8 cellular contexts compared by ENCODE assay signal in genomic region chr15:70447927-70448698, GRCh38.
A peak's percentile ranks its signal among the peaks of the same experiment; 100 is the strongest.
DNase-seq lines count a peak whose midpoint lies in the region; ATAC-seq lines count a peak whose summit lies in the region.

No MANE protein-coding gene starts in this region.

- H3K4me1 ChIP-seq in Karpas-422 (ENCODE audit: low read length): peaks cover 2% of the 10 kb centered on the region; the same call in 1 of the 2 replicates

- ATAC-seq in GM21528 (IDR thresholded peaks at IDR 0.05; ENCODE audit: low FRiP score, unreplicated experiment): no peak
- no peak for ATAC-seq in GM21737 (IDR thresholded peaks at IDR 0.05; ENCODE audit: unreplicated experiment)

- DNase-seq in NCI-H1105 treated with DMSO at 0.1 percent for 48 hours (lab: John Stamatoyannopoulos, UW) (peak; percentile 91), cardiac septum (ENCODE audit: low spot score) (peak; percentile 80), Karpas-422 (no peak), DMS53 (lab: John Stamatoyannopoulos, UW) (no peak)
- peak; percentile 48 for DNase-seq in activated CD4-positive, alpha-beta T cell treated with anti-CD3 and anti-CD28 coated beads for 48 hours
- DNase-seq in stimulated activated CD8-positive, alpha-beta memory T cell treated with anti-CD3 and anti-CD28 coated beads, Interleukin-7, amount 100 ng/mL, for 24 hours (ENCODE audit: low read depth): peak; percentile 22

- H3K27ac ChIP-seq in Karpas-422 (ENCODE audit: low read length): no peak overlapping the region

- no peak overlapping the region for H3K4me3 ChIP-seq in Karpas-422 (ENCODE audit: low read length)

- H3K36me3 ChIP-seq in Karpas-422 (ENCODE audit: insufficient read depth, low read length): no peaks in the 10 kb centered on the region

- no peak overlapping the region for H3K4me2 ChIP-seq in Karpas-422 (ENCODE audit: low read depth, low read length, poor library complexity, severe bottlenecking)

- intact Hi-C loops in cardiac septum (cut with DNase I): no loop called here

- no peak overlapping the region for H3K9ac ChIP-seq in Karpas-422 (ENCODE audit: low read length)

- no peaks in the 10 kb centered on the region for H3K9me2 ChIP-seq in Karpas-422 (replicated peaks; ENCODE audit: insufficient read depth, low read length)

- H3K27me3 ChIP-seq in Karpas-422 (ENCODE audit: low read length): no peaks in the 10 kb centered on the region

- no peaks in the 10 kb centered on the region for H3K79me2 ChIP-seq in Karpas-422 (ENCODE audit: low read length)

- no peak overlapping the region for H2AFZ ChIP-seq in Karpas-422 (ENCODE audit: low read length)

- H4K20me1 ChIP-seq in Karpas-422 (ENCODE audit: insufficient read depth, low read depth, low read length): no peaks in the 10 kb centered on the region

- no peaks in the 10 kb centered on the region for H3K9me3 ChIP-seq in Karpas-422 (ENCODE audit: low read length)

Comparison
In these comparisons a context has a peak if more than half of its experiments do, and no peak if none do; other contexts are left out.
1. DNase-seq: peak in NCI-H1105 treated with DMSO at 0.1 percent for 48 hours (single experiment), activated CD4-positive, alpha-beta T cell treated with anti-CD3 and anti-CD28 coated beads for 48 hours (single experiment), cardiac septum (single experiment) and stimulated activated CD8-positive, alpha-beta memory T cell treated with anti-CD3 and anti-CD28 coated beads, Interleukin-7, amount 100 ng/mL, for 24 hours (single experiment); none in Karpas-422 (single experiment) and DMS53 (single experiment).